ENCODE assay signal across 1 cellular context in the genomic region with DNA sequence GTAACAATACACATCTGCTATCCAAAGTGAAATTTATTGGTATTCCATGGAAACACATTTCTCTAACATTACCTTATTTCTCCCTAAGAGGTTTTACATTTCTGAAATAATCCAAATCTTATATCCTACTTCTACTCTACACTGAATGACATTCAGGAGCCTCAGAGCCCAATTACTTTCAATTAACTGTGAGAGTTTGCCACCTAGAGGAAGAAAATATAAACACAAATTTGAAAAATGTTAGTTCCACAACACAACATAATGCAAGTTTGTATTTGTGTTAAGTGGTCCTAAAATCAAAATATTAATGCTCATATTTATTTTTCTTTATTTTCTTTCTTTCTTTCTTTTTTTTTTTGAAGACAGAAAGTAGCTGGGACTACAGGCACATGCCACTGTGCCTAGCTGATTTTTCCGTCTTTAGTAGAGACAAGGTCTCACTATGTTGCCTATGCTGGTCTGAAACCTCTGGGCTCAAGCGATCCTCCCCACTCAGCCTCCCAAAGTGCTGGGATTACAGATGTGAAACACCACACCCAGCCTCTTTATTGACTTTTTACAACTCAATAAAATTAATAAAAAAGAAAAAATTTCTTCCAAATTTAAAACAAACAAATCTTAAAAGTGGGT.
TF ChIP-seq lines count a peak whose summit lies in the region.

No MANE protein-coding gene starts in this region.

TF ChIP-seq in H1, 55 proteins besides CTCF, POLR2A, EP300 and RAD21 (continued from another document):
- TF ChIP-seq JUND (IDR thresholded peaks at IDR 0.05; ENCODE audit: low read length): no peak
- no peak for TF ChIP-seq FOSL1 (IDR thresholded peaks at IDR 0.05; ENCODE audit: insufficient read depth, low read depth, low read length)
- no peak for TF ChIP-seq TAF7 (optimal IDR thresholded peaks at IDR 0.05; ENCODE audit: borderline replicate concordance, low read depth, low read length)
- no peak for TF ChIP-seq ZNF274 (IDR thresholded peaks at IDR 0.05; ENCODE audit: borderline replicate concordance, extremely low read depth, low read length)
- TF ChIP-seq, protein P1, sequence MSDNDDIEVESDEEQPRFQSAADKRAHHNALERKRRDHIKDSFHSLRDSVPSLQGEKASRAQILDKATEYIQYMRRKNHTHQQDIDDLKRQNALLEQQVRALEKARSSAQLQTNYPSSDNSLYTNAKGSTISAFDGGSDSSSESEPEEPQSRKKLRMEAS (IDR thresholded peaks at IDR 0.05): no peak
- TF ChIP-seq NANOG (IDR thresholded peaks at IDR 0.05; ENCODE audit: insufficient read depth, low read depth, low read length, poor library complexity, severe bottlenecking): no peak
- no peak for TF ChIP-seq EZH2 (IDR thresholded peaks at IDR 0.05; ENCODE audit: low read depth, low read length, severe bottlenecking)
- TF ChIP-seq, protein P2, sequence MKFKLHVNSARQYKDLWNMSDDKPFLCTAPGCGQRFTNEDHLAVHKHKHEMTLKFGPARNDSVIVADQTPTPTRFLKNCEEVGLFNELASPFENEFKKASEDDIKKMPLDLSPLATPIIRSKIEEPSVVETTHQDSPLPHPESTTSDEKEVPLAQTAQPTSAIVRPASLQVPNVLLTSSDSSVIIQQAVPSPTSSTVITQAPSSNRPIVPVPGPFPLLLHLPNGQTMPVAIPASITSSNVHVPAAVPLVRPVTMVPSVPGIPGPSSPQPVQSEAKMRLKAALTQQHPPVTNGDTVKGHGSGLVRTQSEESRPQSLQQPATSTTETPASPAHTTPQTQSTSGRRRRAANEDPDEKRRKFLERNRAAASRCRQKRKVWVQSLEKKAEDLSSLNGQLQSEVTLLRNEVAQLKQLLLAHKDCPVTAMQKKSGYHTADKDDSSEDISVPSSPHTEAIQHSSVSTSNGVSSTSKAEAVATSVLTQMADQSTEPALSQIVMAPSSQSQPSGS (IDR thresholded peaks at IDR 0.05; ENCODE audit: low read length): no peak
- no peak for TF ChIP-seq CREB1 (IDR thresholded peaks at IDR 0.05)
- no peak for TF ChIP-seq BCL11A (IDR thresholded peaks at IDR 0.05; ENCODE audit: low read depth in 2 of 2, low read length in 2 of 2)
- TF ChIP-seq SP1 (IDR thresholded peaks at IDR 0.05; ENCODE audit: low read depth, low read length): no peak
- no peak for TF ChIP-seq HDAC2 (IDR thresholded peaks at IDR 0.05; ENCODE audit: borderline replicate concordance in 1 of 2, low read depth in 2 of 2, low read length in 2 of 2)
- TF ChIP-seq KDM1A (IDR thresholded peaks at IDR 0.05; ENCODE audit: borderline replicate concordance, low read length): no peak
- TF ChIP-seq SAP30 (IDR thresholded peaks at IDR 0.05; ENCODE audit: insufficient read depth, insufficient replicate concordance, low read length): no peak
- no peak for TF ChIP-seq SP2 (IDR thresholded peaks at IDR 0.05; ENCODE audit: low read length)
- no peak for TF ChIP-seq CEBPB (IDR thresholded peaks at IDR 0.05; ENCODE audit: low read depth, low read length)
TF ChIP-seq in H1: peak in this region for 0.
